24 cellular contexts compared by ENCODE assay signal in the genomic region with DNA sequence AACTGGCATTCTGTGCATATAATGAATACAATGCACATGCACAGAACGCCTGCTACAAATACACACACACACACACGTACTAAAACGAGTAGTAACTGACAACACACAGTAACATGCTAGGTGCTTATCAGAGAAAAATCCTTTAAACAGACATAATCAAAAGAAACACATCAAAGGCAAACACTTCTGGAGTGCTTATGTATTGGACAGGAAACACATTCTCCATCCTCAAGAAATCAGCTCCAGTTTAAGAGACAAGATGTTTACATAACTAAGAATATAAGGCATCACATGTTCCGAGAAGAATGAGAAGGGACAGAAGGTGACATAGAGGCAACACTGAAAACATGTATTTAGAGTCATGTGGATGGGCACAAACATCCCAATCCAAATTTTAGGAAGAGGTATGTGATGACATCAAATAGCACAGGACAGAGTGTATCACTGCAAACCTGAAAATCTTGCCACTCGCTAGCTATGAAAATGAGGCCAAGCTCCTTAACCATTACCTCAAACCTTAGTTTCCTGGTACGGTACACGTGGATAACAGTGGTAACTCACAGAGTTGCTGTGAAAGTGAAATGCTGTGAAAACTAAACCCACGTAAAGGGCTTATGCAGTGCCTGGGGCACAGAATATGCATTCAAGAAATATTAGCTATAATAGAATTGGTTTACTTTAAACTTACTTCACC.
"Had no signal": no experiment of that assay in that cellular context is flagged by ENCODE, and none has a peak within 500 bp of the region (broad histone marks: within the 10 kb centered on the region; RNA-seq: fewer than 3 reads in every experiment).

No MANE protein-coding gene starts in this region.

- H3K9me3 Mint-ChIP-seq: activated B cell treated with CpG ODN at 0.5 μM for 24 hours; activated naive CD4-positive, alpha-beta T cell treated with anti-CD3 and anti-CD28 coated beads for 36 hours; activated naive CD8-positive, alpha-beta T cell treated with anti-CD3 and anti-CD28 coated beads, Interleukin-2, amount 10 ng/mL, durations not matched to agents 7 days and 5 days; activated T-cell treated with anti-CD3 and anti-CD28 coated beads, Interleukin-2, amount 50 U/mL, for 72 hours; stimulated activated memory B cell treated with anti-CD40 and anti-IgM and Interleukin-4, amounts not matched to agents 10 μg/mL and 1 μg/mL and 100 μg/mL, for 72 hours; T-helper 1 cell treated with Interleukin-12 subunit alpha and Interleukin-12 subunit beta and Interleukin-4 antibody, amounts not matched to agents 30 μg/mL and 1 μg/mL, for 36 hours had no signal

- H3K27ac ChIP-seq: breast epithelium, colonic mucosa, dorsolateral prefrontal cortex, esophagus muscularis mucosa, sigmoid colon, stomach, transverse colon had no signal

- H3K36me3 Mint-ChIP-seq: activated naive CD8-positive, alpha-beta T cell treated with anti-CD3 and anti-CD28 coated beads, Interleukin-2, amount 10 ng/mL, durations not matched to agents 7 days and 5 days; stimulated activated memory B cell treated with anti-CD40 and anti-IgM and Interleukin-4, amounts not matched to agents 10 μg/mL and 1 μg/mL and 100 μg/mL, for 72 hours had no signal

- H3K27me3 Mint-ChIP-seq: activated B cell treated with CpG ODN at 0.5 μM for 24 hours; activated CD4-positive, alpha-beta T cell treated with anti-CD3 and anti-CD28 coated beads for 36 hours; effector memory CD8-positive, alpha-beta T cell; stimulated activated memory B cell treated with anti-CD40 and anti-IgM and Interleukin-4, amounts not matched to agents 10 μg/mL and 1 μg/mL and 100 μg/mL, for 72 hours had no signal

- DNase-seq: activated B cell treated with CpG ODN at 0.5 μM for 24 hours; activated CD4-positive, alpha-beta T cell treated with anti-CD3 and anti-CD28 coated beads for 36 hours; activated CD4-positive, alpha-beta T cell treated with anti-CD3 and anti-CD28 coated beads, Interleukin-2, amount 50 U/mL, for 4 hours; activated effector memory CD4-positive, alpha-beta T cell treated with Interleukin-2 at 50 U/mL for 16 hours; activated naive CD4-positive, alpha-beta T cell treated with anti-CD3 and anti-CD28 coated beads for 36 hours; activated naive CD8-positive, alpha-beta T cell treated with anti-CD3 and anti-CD28 coated beads, Interleukin-2, amount 10 ng/mL, durations not matched to agents 7 days and 5 days; activated T-cell treated with anti-CD3 and anti-CD28 coated beads, Interleukin-2, amount 50 U/mL, for 72 hours; amniotic stem cell; colonic mucosa; dorsolateral prefrontal cortex; effector memory CD8-positive, alpha-beta T cell; mammary epithelial cell; sigmoid colon; stimulated activated CD4-positive, alpha-beta T cell treated with anti-CD3 and anti-CD28 coated beads, Interleukin-15, amount 100 ng/mL, for 24 hours; stomach; T1000; transverse colon had no signal

- H3K4me3 Mint-ChIP-seq: activated B cell treated with CpG ODN at 0.5 μM for 24 hours; activated CD4-positive, alpha-beta T cell treated with anti-CD3 and anti-CD28 coated beads for 36 hours; activated naive CD4-positive, alpha-beta T cell treated with anti-CD3 and anti-CD28 coated beads for 36 hours; activated naive CD8-positive, alpha-beta T cell treated with anti-CD3 and anti-CD28 coated beads, Interleukin-2, amount 10 ng/mL, durations not matched to agents 7 days and 5 days; activated T-cell treated with anti-CD3 and anti-CD28 coated beads, Interleukin-2, amount 50 U/mL, for 72 hours; effector memory CD8-positive, alpha-beta T cell; neural crest cell; stimulated activated memory B cell treated with anti-CD40 and anti-IgM and Interleukin-4, amounts not matched to agents 10 μg/mL and 1 μg/mL and 100 μg/mL, for 72 hours; T-helper 1 cell treated with Interleukin-12 subunit alpha and Interleukin-12 subunit beta and Interleukin-4 antibody, amounts not matched to agents 30 μg/mL and 1 μg/mL, for 36 hours had no signal

- H3K27me3 ChIP-seq: breast epithelium, colonic mucosa, esophagus muscularis mucosa, sigmoid colon, stomach, transverse colon had no signal

- H3K4me1 Mint-ChIP-seq: activated B cell treated with CpG ODN at 0.5 μM for 24 hours; activated CD4-positive, alpha-beta T cell treated with anti-CD3 and anti-CD28 coated beads for 36 hours; activated naive CD8-positive, alpha-beta T cell treated with anti-CD3 and anti-CD28 coated beads, Interleukin-2, amount 10 ng/mL, durations not matched to agents 7 days and 5 days; stimulated activated memory B cell treated with anti-CD40 and anti-IgM and Interleukin-4, amounts not matched to agents 10 μg/mL and 1 μg/mL and 100 μg/mL, for 72 hours had no signal

- H3K4me3 ChIP-seq: breast epithelium, colonic mucosa, dorsolateral prefrontal cortex, esophagus muscularis mucosa, sigmoid colon, smooth muscle cell, stomach, transverse colon had no signal

- H3K27ac Mint-ChIP-seq: activated B cell treated with CpG ODN at 0.5 μM for 24 hours; activated CD4-positive, alpha-beta T cell treated with anti-CD3 and anti-CD28 coated beads for 36 hours; activated naive CD4-positive, alpha-beta T cell treated with anti-CD3 and anti-CD28 coated beads for 36 hours; activated naive CD8-positive, alpha-beta T cell treated with anti-CD3 and anti-CD28 coated beads, Interleukin-2, amount 10 ng/mL, durations not matched to agents 7 days and 5 days; activated T-cell treated with anti-CD3 and anti-CD28 coated beads, Interleukin-2, amount 50 U/mL, for 72 hours; effector memory CD8-positive, alpha-beta T cell; stimulated activated memory B cell treated with anti-CD40 and anti-IgM and Interleukin-4, amounts not matched to agents 10 μg/mL and 1 μg/mL and 100 μg/mL, for 72 hours; T-helper 1 cell treated with Interleukin-12 subunit alpha and Interleukin-12 subunit beta and Interleukin-4 antibody, amounts not matched to agents 30 μg/mL and 1 μg/mL, for 36 hours had no signal

- H3K36me3 ChIP-seq: breast epithelium, colonic mucosa, sigmoid colon, stomach, transverse colon had no signal

- H3K9me3 ChIP-seq: breast epithelium, colonic mucosa, esophagus muscularis mucosa, sigmoid colon, stomach, transverse colon had no signal

- FAIRE-seq: keratinocyte had no signal

- H3K4me1 ChIP-seq: breast epithelium, colonic mucosa had no signal
